8 cellular contexts compared by ENCODE assay signal in the genomic region with DNA sequence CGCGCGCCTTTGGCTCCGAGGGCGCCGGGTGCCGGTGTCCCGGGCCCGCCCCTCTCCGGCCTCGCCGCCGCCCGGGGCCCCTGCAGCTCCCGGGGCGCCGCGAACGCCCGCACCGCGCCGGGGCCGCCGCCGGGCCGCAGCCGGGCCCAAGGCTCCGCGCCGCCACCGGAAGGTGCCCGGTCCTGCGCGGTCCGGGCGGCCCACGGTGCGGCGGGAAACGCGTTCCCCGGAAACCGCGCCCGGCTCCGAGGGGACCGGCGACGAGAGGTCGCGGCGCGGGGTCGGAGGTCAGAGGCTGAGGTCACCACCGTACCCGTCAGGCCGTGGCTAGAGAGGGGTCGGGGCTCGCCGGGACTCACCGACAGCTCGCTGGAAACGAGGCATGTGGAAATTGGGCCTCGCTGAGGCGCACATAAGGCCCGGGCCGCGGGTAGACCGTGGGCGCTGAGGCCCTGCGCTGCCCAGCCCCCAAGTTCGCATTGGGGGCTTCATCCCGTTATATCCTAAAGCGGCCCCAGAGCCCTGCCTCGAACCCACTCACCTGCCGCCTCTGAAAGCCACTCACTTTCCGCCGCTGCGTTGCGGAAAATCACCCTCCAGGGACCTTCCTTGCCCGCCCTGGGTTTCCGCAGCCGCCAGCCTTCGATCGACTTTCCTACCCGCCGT. TPM values are rescaled to one million over a fixed set of nuclear protein-coding genes. Genes with fewer than 3 reads are reported as not detected.
A peak's percentile ranks its signal among the peaks of the same experiment; 100 is the strongest.
DNase-seq lines count a peak whose midpoint lies in the region; ATAC-seq, FAIRE-seq and TF ChIP-seq lines count a peak whose summit lies in the region.

A gene (minus strand): TSS at position 167 of the 666 bp plus-strand sequence. CDS start 745 bp downstream, outside the sequence.

- 49% methylated on average over 23 of the region's 88 CpGs for WGBS in HepG2 (ENCODE audit: low lambda C conversion rate)

- peak; percentile 51; the same call in 1 of the 2 replicates for TF ChIP-seq RAD21 in HepG2 (CRISPR knock-in tag; IDR thresholded peaks at IDR 0.05)

- H4K20me1 ChIP-seq in HepG2 (ENCODE audit: insufficient read depth, low read length) = no peaks in the 10 kb centered on the region

- in situ Hi-C loops in HepG2 (cut with HindIII; ENCODE audit: extremely low pct_ligation_motif_present, low pct_unique_long_range_greater_than_20kb) = no loop called here

- H3K36me3 ChIP-seq in colonic mucosa = peaks cover 5% of the 10 kb centered on the region
- H3K36me3 ChIP-seq in HepG2 (replicated peaks in 1 of 2; ENCODE audit: control insufficient read depth in 1 of 2, insufficient read depth in 2 of 2, low read length in 2 of 2) = peaks cover 14 to 28% of the 10 kb centered on the region in 2 experiments

- POLR2A ChIA-PET in activated CD4-positive, alpha-beta T cell treated with anti-CD3 and anti-CD28 coated beads for 36 hours (lab: Charles Lee) = no interaction called here
- POLR2A ChIA-PET in HepG2 (lab: Yijun Ruan, JAX) = interaction anchor here (0.9 to 3.4 kb wide), 10 partner anchors 9 to 338 kb away, joined by 3 to 14 read pairs (median 4); a partner anchor contains a TSS

- peak; percentile 46 to 48; a peak in 1 of 4 replicates for TF ChIP-seq EP300 in HepG2 (IDR thresholded peaks at IDR 0.05; ENCODE audit: low read depth in 2 of 2, low read length in 2 of 2)
- TF ChIP-seq EP300 in HepG2 (CRISPR knock-in tag; IDR thresholded peaks at IDR 0.05; ENCODE audit: borderline replicate concordance) = peak; percentile 50; the same call in 1 of the 2 replicates

- peak; percentile 61 for ATAC-seq in GM19463 (IDR thresholded peaks at IDR 0.05; ENCODE audit: unreplicated experiment)
- ATAC-seq in activated CD4-positive, alpha-beta T cell treated with anti-CD3 and anti-CD28 coated beads for 36 hours = peak; percentile 93
- ATAC-seq in HepG2 = peak; percentile 27

- H2AFZ ChIP-seq in HepG2 (ENCODE audit: low read length) = peak within 1 kb of the TSS; percentile 0

- TSS peak; percentile 82 for BruUV-seq in HepG2 (replicated peaks; lab: Mats Ljungman, UMichigan)

- intact Hi-C loops in activated CD4-positive, alpha-beta T cell treated with anti-CD3 and anti-CD28 coated beads for 36 hours (cut with DNase I, micrococcal nuclease) = loop anchor here (1.0 to 2.0 kb wide), 5 partner anchors 13 to 42 kb away; a partner anchor contains a TSS
- intact Hi-C loops in colonic mucosa (cut with DNase I) (no loop called here), HepG2 (cut with micrococcal nuclease; ENCODE audit: unreplicated experiment) (no loop called here)

- H3K27ac ChIP-seq in colonic mucosa (peak within 1 kb of the TSS; percentile 72), HepG2 (ENCODE audit: extremely low read length, insufficient read depth, low read length) (peak within 1 kb of the TSS; percentile 64)

- H3K9me3 ChIP-seq in colonic mucosa (no peaks in the 10 kb centered on the region), HepG2 (ENCODE audit: low read length) (no peaks in the 10 kb centered on the region)

- no peaks in the 10 kb centered on the region for H3K27me3 Mint-ChIP-seq in activated CD4-positive, alpha-beta T cell treated with anti-CD3 and anti-CD28 coated beads for 36 hours

- TF ChIP-seq CTCF in colonic mucosa (IDR thresholded peaks at IDR 0.05) (no peak), HepG2 (CRISPR knock-in tag; IDR thresholded peaks at IDR 0.05) (peak; percentile 42)

- CTCF ChIA-PET in activated CD4-positive, alpha-beta T cell treated with anti-CD3 and anti-CD28 coated beads for 36 hours (lab: Charles Lee) = interaction anchor here (0.7 to 1.7 kb wide), 5 partner anchors 24 to 730 kb away, joined by 3 to 6 read pairs (median 3); a partner anchor contains a TSS
- CTCF ChIA-PET in HepG2 (lab: Yijun Ruan, JAX; ENCODE audit: low intra/inter-chr PET ratio, low total read pairs) = no interaction called here

- DNase-seq in COLO668 (lab: John Stamatoyannopoulos, UW; ENCODE audit: unreplicated experiment) (peak; percentile 67), LoVo (ENCODE audit: low spot score) (peak; percentile 65), colonic mucosa (peak; percentile 52), HepG2 (ENCODE audit: low spot score) (no peak), NCI-H2029 (lab: John Stamatoyannopoulos, UW) (no peak)
- peak; percentile 83 for DNase-seq in activated CD4-positive, alpha-beta T cell treated with anti-CD3 and anti-CD28 coated beads for 36 hours
- peak; percentile 65 to 80 for DNase-seq in stimulated activated CD4-positive, alpha-beta T cell treated with anti-CD3 and anti-CD28 coated beads, Interleukin-2, amount 100 ng/mL, for 48 hours

- H3K27ac Mint-ChIP-seq in activated CD4-positive, alpha-beta T cell treated with anti-CD3 and anti-CD28 coated beads for 36 hours = peak within 1 kb of the TSS; percentile 91

- H3K79me2 ChIP-seq in HepG2 (ENCODE audit: insufficient read depth, low read length) = peaks cover 20% of the 10 kb centered on the region

- H3K27me3 ChIP-seq in colonic mucosa (no peaks in the 10 kb centered on the region), HepG2 (ENCODE audit: control insufficient read depth in 1 of 2, insufficient read depth in 2 of 2, low read length in 2 of 2) (no peaks in the 10 kb centered on the region)

- 0 out of 4 replicates have a peak, but pooled peaks of 1 of the 2 experiments have one; percentile 38 for TF ChIP-seq POLR2A in HepG2 (IDR thresholded peaks at IDR 0.05; ENCODE audit: insufficient read depth in 1 of 2, low read depth in 2 of 2, low read length in 2 of 2)

- H3K4me3 ChIP-seq in colonic mucosa (peak within 1 kb of the TSS; percentile 98), HepG2 (replicated peaks in 1 of 3; ENCODE audit: insufficient read depth in 1 of 3, low read depth in 2 of 3, low read length in 3 of 3) (peak within 1 kb of the TSS; percentile 69 to 99 (median 92))

- peak within 1 kb of the TSS; percentile 84 for H3K4me3 Mint-ChIP-seq in activated CD4-positive, alpha-beta T cell treated with anti-CD3 and anti-CD28 coated beads for 36 hours

- no peaks in the 10 kb centered on the region for H3K9me3 Mint-ChIP-seq in activated CD4-positive, alpha-beta T cell treated with anti-CD3 and anti-CD28 coated beads for 36 hours (ENCODE audit: low read depth)

- H3K4me1 ChIP-seq in colonic mucosa = peaks cover 8% of the 10 kb centered on the region
- peaks cover 28% of the 10 kb centered on the region for H3K4me1 ChIP-seq in HepG2 (ENCODE audit: insufficient read depth, low read length)

- peaks cover under 1% of the 10 kb centered on the region for H3K36me3 Mint-ChIP-seq in activated CD4-positive, alpha-beta T cell treated with anti-CD3 and anti-CD28 coated beads for 36 hours (ENCODE audit: low read depth)

- H3K9ac ChIP-seq in colonic mucosa (ENCODE audit: low read depth in 2 of 2, low read length in 2 of 2) (peak within 1 kb of the TSS; percentile 72 to 92), HepG2 (ENCODE audit: insufficient read depth, low read depth, low read length) (peak within 1 kb of the TSS; percentile 95)

- H3K4me2 ChIP-seq in HepG2 (ENCODE audit: low read depth, low read length) = peak within 1 kb of the TSS; percentile 96

- peaks cover 14% of the 10 kb centered on the region for H3K4me1 Mint-ChIP-seq in activated CD4-positive, alpha-beta T cell treated with anti-CD3 and anti-CD28 coated beads for 36 hours

- no peak for FAIRE-seq in HepG2 (lab: Jason Lieb, UNC)

TF ChIP-seq in HepG2, 621 proteins besides CTCF, POLR2A, EP300 and RAD21 (continues in another document):
- TF ChIP-seq ZNF557 (CRISPR knock-in tag; IDR thresholded peaks at IDR 0.05) (no peak), ZNF205 (CRISPR knock-in tag; IDR thresholded peaks at IDR 0.05) (peak; percentile 94), NFKB2 (CRISPR knock-in tag; IDR thresholded peaks at IDR 0.05; ENCODE audit: borderline replicate concordance) (no peak), ZBTB1 (CRISPR knock-in tag; IDR thresholded peaks at IDR 0.05; ENCODE audit: borderline replicate concordance) (0 out of 2 replicates have a peak, but pooled peaks have one; percentile 39), ZNF788 (CRISPR knock-in tag; IDR thresholded peaks at IDR 0.05; ENCODE audit: borderline replicate concordance) (peak; percentile 96)

RNA-seq across cellular contexts. Expression of the gene that starts here (rescaled TPM):
- total RNA-seq in activated CD4-positive, alpha-beta T cell treated with anti-CD3 and anti-CD28 coated beads for 36 hours = 100 to 1,000 TPM; 119 to 124 TPM
- 100 to 1,000 TPM; 113 to 253 TPM for total RNA-seq in colonic mucosa
- 67.9 and 109 TPM in 2 replicates for total RNA-seq in HepG2 (2016; rRNA removed; fragmentation: Illumina TruSeq; extraction: Trizol)
- 206 and 220 TPM in 2 replicates for total RNA-seq in HepG2 (2016; cell fraction: cytosol; rRNA removed; fragmentation: Illumina TruSeq; extraction: Trizol; ENCODE audit: low read depth)
- 58.4 and 113 TPM in 2 replicates for total RNA-seq in HepG2 (2016; cell fraction: insoluble cytoplasmic fraction; rRNA removed; fragmentation: Illumina TruSeq; extraction: Trizol)
- total RNA-seq in HepG2 (2016; cell fraction: membrane; rRNA removed; fragmentation: Illumina TruSeq; extraction: Trizol) = 268 and 276 TPM in 2 replicates
- total RNA-seq in HepG2 (2016; cell fraction: nucleus; rRNA removed; fragmentation: Illumina TruSeq; extraction: Trizol) = 69.9 and 102 TPM in 2 replicates
- 81.0 and 108 TPM in 2 replicates for polyA plus RNA-seq in HepG2 (2011; rRNA removed)
- 64.5 and 97.7 TPM in 2 replicates for polyA plus RNA-seq in HepG2 (2011; cell fraction: cytosol; rRNA removed)
- 583 and 668 TPM in 2 replicates for polyA plus RNA-seq in HepG2 (2011; cell fraction: nucleus; rRNA removed)
- 82.7 and 123 TPM in 2 replicates for polyA plus RNA-seq in HepG2 (2012)
- 353 and 384 TPM in 2 replicates for polyA plus RNA-seq in HepG2 (2016; cell fraction: cytosol; fragmentation: Illumina TruSeq; extraction: Trizol; ENCODE audit: low read depth)
- 138 and 172 TPM in 2 replicates for polyA plus RNA-seq in HepG2 (2016; cell fraction: insoluble cytoplasmic fraction; fragmentation: Illumina TruSeq; extraction: Trizol; ENCODE audit: low read depth)
- polyA plus RNA-seq in HepG2 (2016; cell fraction: membrane; fragmentation: Illumina TruSeq; extraction: Trizol; ENCODE audit: low read depth) = 444 and 521 TPM in 2 replicates
- 330 and 339 TPM in 2 replicates for polyA plus RNA-seq in HepG2 (2016; cell fraction: nucleus; fragmentation: Illumina TruSeq; extraction: Trizol; ENCODE audit: insufficient read depth, low read depth)
- polyA minus RNA-seq in HepG2 (2011; rRNA and poly(A)+ RNA removed; ENCODE audit: low replicate concordance) = 47.0 and 79.2 TPM in 2 replicates
- 31.7 and 34.4 TPM in 2 replicates for polyA minus RNA-seq in HepG2 (2011; cell fraction: cytosol; rRNA and poly(A)+ RNA removed)
- 85.7 and 87.9 TPM in 2 replicates for polyA minus RNA-seq in HepG2 (2011; cell fraction: nucleus; rRNA and poly(A)+ RNA removed)

Comparison
In these comparisons a context has a peak if more than half of its experiments do, and no peak if none do; other contexts are left out.
1. DNase-seq: peak in COLO668 (single experiment), LoVo (single experiment), activated CD4-positive, alpha-beta T cell treated with anti-CD3 and anti-CD28 coated beads for 36 hours (single experiment), colonic mucosa (single experiment) and stimulated activated CD4-positive, alpha-beta T cell treated with anti-CD3 and anti-CD28 coated beads, Interleukin-2, amount 100 ng/mL, for 48 hours (2 of 2); none in HepG2 (single experiment) and NCI-H2029 (single experiment).
2. ATAC-seq: peak in every context shown above with its lines; median percentile 93 in activated CD4-positive, alpha-beta T cell treated with anti-CD3 and anti-CD28 coated beads for 36 hours; 61 in GM19463; 27 in HepG2.
3. intact Hi-C loops: an anchor here in activated CD4-positive, alpha-beta T cell treated with anti-CD3 and anti-CD28 coated beads for 36 hours (1.0 to 2.0 kb wide); none called in colonic mucosa and HepG2.